In the genomic region with DNA sequence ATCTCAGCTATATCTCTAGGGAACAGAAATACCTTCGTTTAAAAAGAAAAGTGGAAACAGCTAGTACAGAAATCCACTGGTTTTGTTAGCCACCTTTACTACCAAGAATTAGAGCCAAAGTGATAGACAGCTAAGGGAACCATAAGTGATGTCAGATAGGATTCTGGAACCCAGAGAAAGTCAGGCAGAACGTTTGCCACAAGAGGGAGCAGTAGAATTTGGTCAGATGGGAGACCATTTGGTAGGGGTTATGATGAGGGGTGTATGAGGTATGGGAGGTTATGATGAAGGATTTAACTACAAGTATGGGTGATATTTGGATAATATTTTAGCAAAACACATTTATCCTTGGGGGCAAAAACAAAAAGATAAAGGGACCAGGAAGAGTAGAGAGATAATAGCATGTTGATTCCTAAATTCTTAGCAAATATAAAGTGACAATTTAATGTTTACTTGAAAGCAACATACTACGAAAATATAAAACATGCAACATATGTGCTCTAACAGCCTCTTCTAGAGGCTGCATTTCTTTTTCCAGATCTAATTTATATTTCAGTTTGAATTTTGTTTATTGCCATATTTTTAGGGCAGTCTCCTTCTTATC, we compare ENCODE assay signal across 8 cellular contexts. TPM values are rescaled to one million over a fixed set of nuclear protein-coding genes. Genes with fewer than 3 reads are reported as not detected.
DNase-seq lines count a peak whose midpoint lies in the region; ATAC-seq and TF ChIP-seq lines count a peak whose summit lies in the region.

No MANE protein-coding gene starts in this region.

- BruUV-seq in PC-3 (replicated peaks; lab: Mats Ljungman, UMichigan), result no TSS peak

- H3K27ac ChIP-seq in PC-3 (ENCODE audit: low read length) (no peak overlapping the region), upper lobe of right lung (no peak overlapping the region)

- ATAC-seq in PC-3 (no peak), upper lobe of right lung (no peak), HG03565 (IDR thresholded peaks at IDR 0.05; ENCODE audit: unreplicated experiment) (no peak)

- TF ChIP-seq CTCF in PC-3 (conservative IDR thresholded peaks at IDR 0.05; ENCODE audit: low read depth, low read length) (peak; percentile 84), upper lobe of right lung (IDR thresholded peaks at IDR 0.05) (peak; percentile 38)

- no peak overlapping the region for H3K9ac ChIP-seq in PC-3 (ENCODE audit: low read length)

- POLR2A ChIA-PET in PC-3 (lab: Charles Lee; ENCODE audit: unreplicated experiment), result no interaction called here

- H3K4me1 ChIP-seq in PC-3 (ENCODE audit: insufficient read depth, low read length) (no peaks in the 10 kb centered on the region), upper lobe of right lung (peaks cover 13% of the 10 kb centered on the region)

- H3K27me3 ChIP-seq in PC-3 (ENCODE audit: low read length) (no peaks in the 10 kb centered on the region), upper lobe of right lung (no peaks in the 10 kb centered on the region)

- H3K9me2 ChIP-seq in PC-3 (replicated peaks; ENCODE audit: low read length), result no peaks in the 10 kb centered on the region

- 0 out of 2 replicates have a peak overlapping the region, but pooled peaks have one; percentile 11 for H2AFZ ChIP-seq in PC-3 (ENCODE audit: low read length)

- H4K20me1 ChIP-seq in PC-3 (ENCODE audit: low read length), result no peaks in the 10 kb centered on the region

- peak; percentile 61 for DNase-seq in DMS53 (lab: John Stamatoyannopoulos, UW)
- DNase-seq in HT-29 (ENCODE audit: low spot score), result peak; percentile 51
- DNase-seq in PC-3, result peak; percentile 68
- peak; percentile 16 for DNase-seq in germinal center (ENCODE audit: low spot score)
- DNase-seq in upper lobe of right lung, result no peak
- DNase-seq in central memory CD4-positive, alpha-beta T cell, result no peak
- no peak for DNase-seq in GF-D8 (lab: John Stamatoyannopoulos, UW)

- H3K9me3 ChIP-seq in PC-3 (ENCODE audit: low read length), result no peaks in the 10 kb centered on the region
- H3K9me3 ChIP-seq in upper lobe of right lung, result no peaks in the 10 kb centered on the region

- H3K36me3 ChIP-seq in PC-3 (ENCODE audit: low read depth, low read length) (no peaks in the 10 kb centered on the region), upper lobe of right lung (no peaks in the 10 kb centered on the region)

- CTCF ChIA-PET in PC-3 (lab: Charles Lee), result interaction anchor here (0.7 kb wide), 2 partner anchors 36 to 328 kb away, joined by 7 to 9 read pairs; no protein-coding TSS in a partner anchor

- intact Hi-C loops in PC-3 (cut with micrococcal nuclease), result loop anchor here (2.0 kb wide), 1 partner anchor 14 kb away; no protein-coding TSS in a partner anchor
- intact Hi-C loops in upper lobe of right lung (cut with DNase I), result no loop called here

- no peak overlapping the region for H3K4me2 ChIP-seq in PC-3 (ENCODE audit: low read length)

- no peak overlapping the region for H3K4me3 ChIP-seq in PC-3 (ENCODE audit: low read length)
- H3K4me3 ChIP-seq in upper lobe of right lung, result no peak overlapping the region

- H3K79me2 ChIP-seq in PC-3 (ENCODE audit: low read length), result no peaks in the 10 kb centered on the region

- H3F3A ChIP-seq in PC-3 (ENCODE audit: low read length, unreplicated experiment), result no peaks in the 10 kb centered on the region

RNA-seq across cellular contexts. Expression of a gene that starts 3.3 kb away (rescaled TPM):
- total RNA-seq in HT-29 (2014; rRNA removed; shearing (Covaris generic)), result 0.10 and 0.16 TPM in 2 replicates
- total RNA-seq in PC-3 (2014; rRNA removed) (1.3 and 1.6 TPM in 2 replicates), upper lobe of right lung (53.8 TPM)

Comparison
In these comparisons a context has a peak if more than half of its experiments do, and no peak if none do; other contexts are left out.
1. DNase-seq: peak in DMS53 (single experiment), HT-29 (single experiment), PC-3 (single experiment) and germinal center (single experiment); none in upper lobe of right lung (single experiment), central memory CD4-positive, alpha-beta T cell (single experiment) and GF-D8 (single experiment).
2. RNA of a gene that starts 3.3 kb away (total RNA-seq): 53.8 TPM in upper lobe of right lung (single experiment); 1.3 to 1.6 TPM in PC-3 and 0.10 to 0.16 TPM in HT-29; every median in the first group is over 10 times any median in the second.